ENCODE assay signal across 17 cellular contexts in the genomic region with DNA sequence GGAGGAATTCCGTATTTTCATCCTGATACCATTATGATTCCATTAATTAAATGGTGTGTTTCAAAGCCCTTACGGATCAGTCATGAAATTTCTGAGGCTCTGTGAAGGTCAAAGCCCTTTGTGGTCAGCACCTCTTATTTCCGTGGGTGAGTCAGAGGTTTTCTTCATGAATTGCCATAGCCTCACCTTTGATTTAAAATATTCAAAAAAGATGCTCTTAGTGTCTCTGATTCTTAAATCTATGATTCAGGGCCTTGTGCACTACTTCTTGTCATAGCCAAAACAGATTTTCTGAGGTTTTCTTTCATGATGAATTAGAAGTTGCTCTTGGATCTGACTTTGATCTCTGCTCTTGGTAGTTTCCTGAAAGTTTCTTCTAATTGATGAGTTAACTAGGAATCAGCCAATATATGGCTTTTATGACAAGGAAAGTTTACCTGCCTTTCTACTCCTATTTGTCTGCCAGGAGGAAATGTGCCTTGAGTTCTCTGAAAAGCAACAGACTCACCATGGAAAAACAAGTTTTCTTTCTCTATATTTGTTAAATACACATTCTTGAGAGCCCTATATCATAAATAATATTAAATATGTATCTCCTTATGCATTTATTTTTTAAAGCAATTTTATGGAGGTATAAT.
DNase-seq lines count a peak whose midpoint lies in the region; ATAC-seq and TF ChIP-seq lines count a peak whose summit lies in the region.
"Had no signal": no experiment of that assay in that cellular context is flagged by ENCODE, and none has a peak within 500 bp of the region (broad histone marks: within the 10 kb centered on the region; RNA-seq: fewer than 3 reads in every experiment).

No MANE protein-coding gene starts in this region.

- intact Hi-C loops in activated CD8-positive, alpha-beta T cell treated with anti-CD3 and anti-CD28 coated beads for 36 hours (cut with micrococcal nuclease), result no loop called here

- ATAC-seq in activated CD8-positive, alpha-beta T cell treated with anti-CD3 and anti-CD28 coated beads for 36 hours, result peak; percentile 37
- ATAC-seq in activated CD8-positive, alpha-beta T cell treated with anti-CD3 and anti-CD28 coated beads, Interleukin-2, amount 10 ng/mL, durations not matched to agents 7 days and 5 days, result no peak
- no peak for ATAC-seq in GM21825 (IDR thresholded peaks at IDR 0.05; ENCODE audit: unreplicated experiment)
- no peak for ATAC-seq in HG03045 (IDR thresholded peaks at IDR 0.05; ENCODE audit: unreplicated experiment)
- no peak for ATAC-seq in GM19455 (IDR thresholded peaks at IDR 0.05; ENCODE audit: unreplicated experiment)
- ATAC-seq: activated CD8-positive, alpha-beta memory T cell treated with anti-CD3 and anti-CD28 coated beads, Interleukin-2, amount 10 ng/mL, durations not matched to agents 7 days and 5 days; left lung had no signal

- H3K4me1 Mint-ChIP-seq in activated CD8-positive, alpha-beta T cell treated with anti-CD3 and anti-CD28 coated beads for 36 hours (ENCODE audit: low read depth), result peaks cover 5% of the 10 kb centered on the region
- no peaks in the 10 kb centered on the region for H3K4me1 Mint-ChIP-seq in activated CD8-positive, alpha-beta T cell treated with anti-CD3 and anti-CD28 coated beads, Interleukin-2, amount 10 ng/mL, durations not matched to agents 7 days and 5 days (ENCODE audit: low read depth)
- H3K4me1 Mint-ChIP-seq: activated CD8-positive, alpha-beta memory T cell treated with anti-CD3 and anti-CD28 coated beads, Interleukin-2, amount 10 ng/mL, durations not matched to agents 7 days and 5 days; IgD-negative memory B cell had no signal

- peaks cover 4% of the 10 kb centered on the region for H3K27me3 Mint-ChIP-seq in activated CD8-positive, alpha-beta T cell treated with anti-CD3 and anti-CD28 coated beads for 36 hours
- H3K27me3 Mint-ChIP-seq in activated CD8-positive, alpha-beta T cell treated with anti-CD3 and anti-CD28 coated beads, Interleukin-2, amount 10 ng/mL, durations not matched to agents 7 days and 5 days (ENCODE audit: low read depth), result peaks cover 9% of the 10 kb centered on the region

- CTCF ChIA-PET in activated CD8-positive, alpha-beta T cell treated with anti-CD3 and anti-CD28 coated beads for 36 hours (lab: Charles Lee), result no interaction called here
- CTCF ChIA-PET in activated CD8-positive, alpha-beta T cell treated with anti-CD3 and anti-CD28 coated beads, Interleukin-2, amount 10 ng/mL, durations not matched to agents 7 days and 5 days (lab: Charles Lee), result no interaction called here

- H3K27ac ChIP-seq in epithelial cell of prostate, result peak overlapping the region; percentile 93
- H3K27ac ChIP-seq: left lung, tibial nerve had no signal

- TF ChIP-seq CTCF in activated CD8-positive, alpha-beta T cell treated with anti-CD3 and anti-CD28 coated beads for 36 hours (IDR thresholded peaks at IDR 0.05), result no peak

- H3K36me3 Mint-ChIP-seq in activated CD8-positive, alpha-beta T cell treated with anti-CD3 and anti-CD28 coated beads for 36 hours (ENCODE audit: low read depth), result peaks cover 2% of the 10 kb centered on the region
- peaks cover 2% of the 10 kb centered on the region for H3K36me3 Mint-ChIP-seq in activated CD8-positive, alpha-beta T cell treated with anti-CD3 and anti-CD28 coated beads, Interleukin-2, amount 10 ng/mL, durations not matched to agents 7 days and 5 days (ENCODE audit: low read depth)
- H3K36me3 Mint-ChIP-seq: IgD-negative memory B cell had no signal

- POLR2A ChIA-PET in activated CD8-positive, alpha-beta T cell treated with anti-CD3 and anti-CD28 coated beads for 36 hours (lab: Charles Lee), result no interaction called here
- POLR2A ChIA-PET in activated CD8-positive, alpha-beta T cell treated with anti-CD3 and anti-CD28 coated beads, Interleukin-2, amount 10 ng/mL, durations not matched to agents 7 days and 5 days (lab: Charles Lee), result no interaction called here

- peaks cover 5% of the 10 kb centered on the region for H3K9me3 Mint-ChIP-seq in activated CD8-positive, alpha-beta T cell treated with anti-CD3 and anti-CD28 coated beads for 36 hours
- H3K9me3 Mint-ChIP-seq in activated CD8-positive, alpha-beta T cell treated with anti-CD3 and anti-CD28 coated beads, Interleukin-2, amount 10 ng/mL, durations not matched to agents 7 days and 5 days (ENCODE audit: insufficient read depth), result no peaks in the 10 kb centered on the region

- H3K4me3 Mint-ChIP-seq in activated CD8-positive, alpha-beta T cell treated with anti-CD3 and anti-CD28 coated beads for 36 hours, result no peak overlapping the region
- H3K4me3 Mint-ChIP-seq in activated CD8-positive, alpha-beta T cell treated with anti-CD3 and anti-CD28 coated beads, Interleukin-2, amount 10 ng/mL, durations not matched to agents 7 days and 5 days, result no peak overlapping the region
- H3K4me3 Mint-ChIP-seq: activated CD8-positive, alpha-beta memory T cell treated with anti-CD3 and anti-CD28 coated beads, Interleukin-2, amount 10 ng/mL, durations not matched to agents 7 days and 5 days; activated naive CD8-positive, alpha-beta T cell; IgD-negative memory B cell had no signal

- DNase-seq in activated CD8-positive, alpha-beta T cell treated with anti-CD3 and anti-CD28 coated beads for 36 hours, result peak; percentile 14
- DNase-seq in activated CD8-positive, alpha-beta T cell treated with anti-CD3 and anti-CD28 coated beads, Interleukin-2, amount 10 ng/mL, durations not matched to agents 7 days and 5 days, result no peak
- DNase-seq in RPMI7951 (ENCODE audit: low read depth) (peak; percentile 65), epithelial cell of prostate (ENCODE audit: low read depth, low spot score) (peak; percentile 34), skeletal muscle cell (ENCODE audit: low read depth) (peak; percentile 39)
- DNase-seq: activated CD8-positive, alpha-beta memory T cell treated with anti-CD3 and anti-CD28 coated beads, Interleukin-2, amount 10 ng/mL, durations not matched to agents 7 days and 5 days; cortex of kidney; left lung; NCI-H1436 treated with DMSO at 0.1 percent for 48 hours; NCI-H524; SHP77 had no signal

- no peak overlapping the region for H3K4me3 ChIP-seq in skeletal muscle cell (ENCODE audit: low read depth, low read length)
- H3K4me3 ChIP-seq: left lung, tibial nerve had no signal

- H3K27ac Mint-ChIP-seq in activated CD8-positive, alpha-beta T cell treated with anti-CD3 and anti-CD28 coated beads for 36 hours, result no peak overlapping the region
- no peak overlapping the region for H3K27ac Mint-ChIP-seq in activated CD8-positive, alpha-beta T cell treated with anti-CD3 and anti-CD28 coated beads, Interleukin-2, amount 10 ng/mL, durations not matched to agents 7 days and 5 days
- H3K27ac Mint-ChIP-seq: activated CD8-positive, alpha-beta memory T cell treated with anti-CD3 and anti-CD28 coated beads, Interleukin-2, amount 10 ng/mL, durations not matched to agents 7 days and 5 days; activated naive CD8-positive, alpha-beta T cell; IgD-negative memory B cell had no signal
